14 cellular contexts compared by ENCODE assay signal in genomic region chr15:89400997-89401590, GRCh38.
A peak's percentile ranks its signal among the peaks of the same experiment; 100 is the strongest.
DNase-seq lines count a peak whose midpoint lies in the region; ATAC-seq, FAIRE-seq and TF ChIP-seq lines count a peak whose summit lies in the region.
"Had no signal": no experiment of that assay in that cellular context is flagged by ENCODE, and none has a peak within 500 bp of the region (broad histone marks: within the 10 kb centered on the region; RNA-seq: fewer than 3 reads in every experiment).

No MANE protein-coding gene starts in this region.

- DNase-seq in A549 (ENCODE audit: low read depth in 1 of 2, low spot score in 1 of 2) (no peak), SK-N-MC (ENCODE audit: low read depth, low spot score) (no peak), endodermal cell (no peak), NCI-H345 (lab: John Stamatoyannopoulos, UW) (no peak), GM19240 (ENCODE audit: insufficient read length, low spot score) (no peak), RWPE1 (ENCODE audit: low spot score) (no peak)
- no peak for DNase-seq in CD4-positive, alpha-beta T cell
- DNase-seq in activated CD4-positive, alpha-beta T cell treated with anti-CD3 and anti-CD28 coated beads for 48 hours, result no peak
- DNase-seq: activated CD4-positive, alpha-beta T cell treated with anti-CD3 and anti-CD28 coated beads for 1 hour; stimulated activated naive CD4-positive, alpha-beta T cell had no signal

- H3K4me2 ChIP-seq in A549, result peak overlapping the region; percentile 88

- TF ChIP-seq CTCF in A549 (IDR thresholded peaks at IDR 0.05) (no peak), endodermal cell (conservative IDR thresholded peaks at IDR 0.05) (no peak), RWPE1 (conservative IDR thresholded peaks at IDR 0.05; ENCODE audit: low read depth) (no peak)
- TF ChIP-seq CTCF in CD4-positive, alpha-beta T cell (IDR thresholded peaks at IDR 0.05), result no peak

- CTCF ChIA-PET in A549 (lab: Yijun Ruan, JAX) (interaction anchor here (0.7 to 9.4 kb wide), 11 partner anchors 11 to 71 kb away, joined by 3 to 223 read pairs (median 6); no protein-coding TSS in a partner anchor), RWPE1 (lab: Yijun Ruan, JAX) (interaction anchor here (6.0 kb wide), 1 partner anchor 43 kb away, joined by 84 read pairs; no protein-coding TSS in a partner anchor)
- CTCF ChIA-PET in CD4-positive, alpha-beta T cell (lab: Charles Lee), result no interaction called here

- POLR2A ChIA-PET in A549 (lab: Yijun Ruan, JAX) (no interaction called here), RWPE1 (lab: Yijun Ruan, JAX; ENCODE audit: low non-redundant PET) (no interaction called here)
- POLR2A ChIA-PET in CD4-positive, alpha-beta T cell (lab: Charles Lee), result no interaction called here

- H3K9ac ChIP-seq in SK-N-MC (ENCODE audit: insufficient read length) (peak overlapping the region; percentile 85), endodermal cell (ENCODE audit: extremely low read depth, low read length, poor library complexity, severe bottlenecking) (no peak overlapping the region)

- H3K4me1 ChIP-seq in A549 (peaks cover 24% of the 10 kb centered on the region), endodermal cell (ENCODE audit: control insufficient read depth, insufficient read depth, low read length) (no peaks in the 10 kb centered on the region)

- H3K36me3 Mint-ChIP-seq in CD4-positive, alpha-beta T cell (ENCODE audit: low read depth), result no peaks in the 10 kb centered on the region
- no peaks in the 10 kb centered on the region for H3K36me3 Mint-ChIP-seq in endodermal cell (ENCODE audit: low read depth)

- peaks cover 8% of the 10 kb centered on the region for H3K4me1 Mint-ChIP-seq in CD4-positive, alpha-beta T cell (ENCODE audit: low read depth)
- peaks cover 19% of the 10 kb centered on the region for H3K4me1 Mint-ChIP-seq in endodermal cell

- H3K9me3 Mint-ChIP-seq in CD4-positive, alpha-beta T cell, result no peaks in the 10 kb centered on the region
- H3K9me3 Mint-ChIP-seq in endodermal cell, result no peaks in the 10 kb centered on the region

- peaks cover 81% of the 10 kb centered on the region for H3K27me3 ChIP-seq in CD4-positive, alpha-beta T cell (ENCODE audit: control insufficient read depth, insufficient read depth, low read length)
- peaks cover 100% of the 10 kb centered on the region for H3K27me3 ChIP-seq in endodermal cell (ENCODE audit: control insufficient read depth, insufficient read depth, low read length, poor library complexity, severe bottlenecking)

- peaks cover 3% of the 10 kb centered on the region for H3K36me3 ChIP-seq in SK-N-MC (ENCODE audit: insufficient read depth, low read length)
- H3K36me3 ChIP-seq in endodermal cell (ENCODE audit: control insufficient read depth, insufficient read depth, low read length), result no peaks in the 10 kb centered on the region
- H3K36me3 ChIP-seq: pancreas had no signal

- TF ChIP-seq RAD21 in A549 (conservative IDR thresholded peaks at IDR 0.05 in 1 of 2, IDR thresholded peaks at IDR 0.05 in 1 of 2), result no peak

- no peak for ATAC-seq in A549
- ATAC-seq in CD4-positive, alpha-beta T cell (ENCODE audit: poor library complexity), result no peak

- 80% methylated on average over 5 of the region's 5 CpGs for WGBS in A549 (ENCODE audit: missing lambda C conversion rate)
- WGBS in endodermal cell (ENCODE audit: insufficient coverage in 1 of 2, insufficient read length in 1 of 2), 2 experiments, result 29 to 40% methylated on average over 2 to 4 of the region's 5 CpGs

- peaks cover 92% of the 10 kb centered on the region for H3K27me3 Mint-ChIP-seq in CD4-positive, alpha-beta T cell
- peaks cover 98% of the 10 kb centered on the region for H3K27me3 Mint-ChIP-seq in endodermal cell (ENCODE audit: insufficient read depth)

- H3K9me3 ChIP-seq in A549 (no peaks in the 10 kb centered on the region), SK-N-MC (ENCODE audit: low read depth, low read length) (no peaks in the 10 kb centered on the region), endodermal cell (ENCODE audit: control insufficient read depth, low read length) (peaks cover 5% of the 10 kb centered on the region)
- H3K9me3 ChIP-seq in CD4-positive, alpha-beta T cell (ENCODE audit: control insufficient read depth, low read length), result no peaks in the 10 kb centered on the region
- H3K9me3 ChIP-seq: pancreas had no signal

- H3K4me3 Mint-ChIP-seq in CD4-positive, alpha-beta T cell, result peak overlapping the region; percentile 11
- H3K4me3 Mint-ChIP-seq in endodermal cell, result peak overlapping the region; percentile 17

- peak; percentile 28 for FAIRE-seq in A549 (lab: Jason Lieb, UNC)
- FAIRE-seq: islet of Langerhans, pancreas had no signal

- TF ChIP-seq POLR2A in A549 (IDR thresholded peaks at IDR 0.05; ENCODE audit: low read length), result no peak

- peak overlapping the region in 1 of 2 experiments; percentile 87; a peak in 4 of 6 replicates for H3K27ac ChIP-seq in A549
- H3K27ac ChIP-seq in CD4-positive, alpha-beta T cell (ENCODE audit: low read depth, low read length), result no peak overlapping the region
- H3K27ac ChIP-seq in SK-N-MC, result peak overlapping the region; percentile 12; the same call in 1 of the 2 replicates
- H3K27ac ChIP-seq in endodermal cell (ENCODE audit: low read depth, low read length), result no peak overlapping the region
- H3K27ac ChIP-seq in RWPE1, result no peak overlapping the region
- H3K27ac ChIP-seq: coronary artery, pancreas had no signal

- TF ChIP-seq EP300 in A549 (IDR thresholded peaks at IDR 0.05), result no peak

- H3K4me3 ChIP-seq in A549 (no peak overlapping the region), SK-N-MC (peak overlapping the region; percentile 88), endodermal cell (ENCODE audit: low read length) (no peak overlapping the region)
- H3K4me3 ChIP-seq: pancreas, smooth muscle cell had no signal

- intact Hi-C loops in CD4-positive, alpha-beta T cell (cut with DNase I, micrococcal nuclease), result loop anchor here in 1 of 2 experiments (5.0 kb wide), 1 partner anchor 44 kb away; no protein-coding TSS in a partner anchor

- H3K27ac Mint-ChIP-seq in CD4-positive, alpha-beta T cell, result no peak overlapping the region
- H3K27ac Mint-ChIP-seq in endodermal cell, result no peak overlapping the region

TF ChIP-seq in A549, 52 proteins besides CTCF, POLR2A, EP300 and RAD21:
- TF ChIP-seq ZFP36 (IDR thresholded peaks at IDR 0.05; ENCODE audit: borderline replicate concordance, partially characterized antibody) (peak; percentile 99), BHLHE40 (IDR thresholded peaks at IDR 0.05; ENCODE audit: low read depth, low read length) (0 out of 2 replicates have a peak, but pooled peaks have one; percentile 4), ATOH8 (CRISPR knock-in tag; IDR thresholded peaks at IDR 0.05; ENCODE audit: low read depth) (no peak)
